Comparison of ENCODE assay signal across 1 cellular context in the genomic region with DNA sequence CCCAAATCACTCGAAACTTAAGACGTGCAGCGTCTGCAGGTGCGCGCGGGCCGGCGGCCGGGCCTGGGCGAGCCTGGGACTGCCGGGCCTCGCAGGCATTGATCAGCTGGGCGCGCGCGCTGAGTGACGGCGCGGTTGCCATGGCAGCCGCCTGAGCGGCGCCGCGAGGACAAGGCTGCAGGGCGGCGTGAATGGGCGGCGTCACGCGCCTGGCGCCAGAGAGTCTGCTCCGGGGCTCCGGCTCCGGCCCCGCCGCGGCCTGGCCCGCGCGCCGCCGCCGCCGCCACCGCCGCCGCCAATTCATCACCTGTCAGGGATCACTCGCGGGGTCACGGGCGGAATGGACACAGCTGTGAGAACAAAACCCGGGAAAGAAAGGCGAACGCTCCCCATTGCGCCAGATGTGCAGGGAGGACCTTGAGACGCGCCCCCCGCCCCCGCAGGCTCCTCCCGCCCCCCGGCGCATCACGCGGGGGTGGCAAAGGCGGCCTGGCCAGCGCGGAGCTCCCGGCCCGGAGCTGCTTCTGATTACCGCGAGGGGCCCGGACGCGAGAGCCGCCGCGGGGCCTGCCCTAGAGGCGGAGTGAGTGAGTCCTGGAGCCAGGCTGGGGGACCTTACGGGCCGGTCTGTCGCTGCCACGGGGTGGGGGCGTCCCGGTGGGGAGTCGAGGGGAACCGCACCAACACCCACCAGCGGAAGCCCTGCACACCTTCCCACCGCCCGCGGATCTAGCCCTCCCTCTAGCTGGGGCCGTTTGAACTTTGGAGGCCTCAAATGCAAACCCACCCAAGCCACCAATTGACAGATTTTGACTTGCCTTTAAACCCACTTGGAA.
TF ChIP-seq lines count a peak whose summit lies in the region.

No MANE protein-coding gene starts in this region.

TF ChIP-seq in HepG2, 621 proteins besides CTCF, POLR2A, EP300 and RAD21 (continued from another document and continues in another):
- TF ChIP-seq ZNF484 (CRISPR knock-in tag; IDR thresholded peaks at IDR 0.05; ENCODE audit: borderline replicate concordance, low read depth) (no peak), ATF7 (IDR thresholded peaks at IDR 0.05) (no peak), ATF7 (CRISPR knock-in tag; IDR thresholded peaks at IDR 0.05) (0 out of 2 replicates have a peak, but pooled peaks have one; percentile 59), NCOA1 (CRISPR knock-in tag; IDR thresholded peaks at IDR 0.05) (no peak), CHCHD3 (CRISPR knock-in tag; IDR thresholded peaks at IDR 0.05) (0 out of 2 replicates have a peak, but pooled peaks have one; percentile 75), STAG1 (CRISPR knock-in tag; IDR thresholded peaks at IDR 0.05) (peak; percentile 23), HES4 (CRISPR knock-in tag; IDR thresholded peaks at IDR 0.05; ENCODE audit: borderline replicate concordance) (peak; percentile 57; the same call in 1 of the 2 replicates), ZBTB20 (CRISPR knock-in tag; IDR thresholded peaks at IDR 0.05; ENCODE audit: borderline replicate concordance, low read depth) (peak; percentile 35; the same call in 1 of the 2 replicates), KMT2A (CRISPR knock-in tag; IDR thresholded peaks at IDR 0.05) (no peak), PRDM10 (CRISPR knock-in tag; IDR thresholded peaks at IDR 0.05; ENCODE audit: low read depth) (no peak; the same call in 1 of the 2 replicates), ZNF558 (CRISPR knock-in tag; IDR thresholded peaks at IDR 0.05; ENCODE audit: borderline replicate concordance) (peak; percentile 70; the same call in 1 of the 2 replicates), ZNF607 (CRISPR knock-in tag; IDR thresholded peaks at IDR 0.05; ENCODE audit: borderline replicate concordance) (no peak; the same call in none of the 2 replicates), ZNF350 (CRISPR knock-in tag; IDR thresholded peaks at IDR 0.05; ENCODE audit: borderline replicate concordance, low read depth) (no peak), ZNF414 (CRISPR knock-in tag; IDR thresholded peaks at IDR 0.05) (peak; percentile 88), NR0B2 (CRISPR knock-in tag; IDR thresholded peaks at IDR 0.05) (0 out of 2 replicates have a peak, but pooled peaks have one; percentile 11), ZNF451 (CRISPR knock-in tag; IDR thresholded peaks at IDR 0.05) (peak; percentile 75; the same call in 1 of the 2 replicates), ZSCAN9 (CRISPR knock-in tag; IDR thresholded peaks at IDR 0.05; ENCODE audit: borderline replicate concordance) (no peak), AHR (CRISPR knock-in tag; IDR thresholded peaks at IDR 0.05) (no peak), ZNF781 (CRISPR knock-in tag; IDR thresholded peaks at IDR 0.05; ENCODE audit: borderline replicate concordance, not compliant biosample characterization) (no peak), SIX1 (CRISPR knock-in tag; IDR thresholded peaks at IDR 0.05; ENCODE audit: borderline replicate concordance) (no peak), NFRKB (IDR thresholded peaks at IDR 0.05) (no peak), RFX5 (IDR thresholded peaks at IDR 0.05; ENCODE audit: low read depth, low read length) (peak; percentile 95), YEATS4 (CRISPR knock-in tag; IDR thresholded peaks at IDR 0.05; ENCODE audit: borderline replicate concordance) (peak; percentile 70), SP5 (CRISPR knock-in tag; IDR thresholded peaks at IDR 0.05; ENCODE audit: borderline replicate concordance, low read depth) (0 out of 2 replicates have a peak, but pooled peaks have one; percentile 46), CSRNP2 (CRISPR knock-in tag; conservative IDR thresholded peaks at IDR 0.05; ENCODE audit: low read depth) (0 out of 2 replicates have a peak, but pooled peaks have one; percentile 47), ZNF329 (CRISPR knock-in tag; IDR thresholded peaks at IDR 0.05; ENCODE audit: low read depth) (0 out of 2 replicates have a peak, but pooled peaks have one; percentile 70), ZNF75D (CRISPR knock-in tag; IDR thresholded peaks at IDR 0.05; ENCODE audit: borderline replicate concordance) (no peak), ZNF598 (CRISPR knock-in tag; IDR thresholded peaks at IDR 0.05; ENCODE audit: borderline replicate concordance) (peak; percentile 78; the same call in 1 of the 2 replicates), SOX6 (IDR thresholded peaks at IDR 0.05) (no peak), SOX6 (CRISPR knock-in tag; IDR thresholded peaks at IDR 0.05) (no peak; the same call in 1 of the 2 replicates), ZNF333 (CRISPR knock-in tag; IDR thresholded peaks at IDR 0.05; ENCODE audit: borderline replicate concordance) (peak; percentile 46; the same call in 1 of the 2 replicates), ZNF232 (CRISPR knock-in tag; IDR thresholded peaks at IDR 0.05; ENCODE audit: borderline replicate concordance) (0 out of 2 replicates have a peak, but pooled peaks have one; percentile 44), HNRNPL (IDR thresholded peaks at IDR 0.05; ENCODE audit: low read depth, low read length) (0 out of 2 replicates have a peak, but pooled peaks have one; percentile 18), ZNF256 (CRISPR knock-in tag; conservative IDR thresholded peaks at IDR 0.05) (no peak; the same call in 1 of the 2 replicates), ZNF430 (CRISPR knock-in tag; IDR thresholded peaks at IDR 0.05) (0 out of 2 replicates have a peak, but pooled peaks have one; percentile 23), ZKSCAN1 (IDR thresholded peaks at IDR 0.05; ENCODE audit: low read length) (no peak), ZNF33A (CRISPR knock-in tag; IDR thresholded peaks at IDR 0.05; ENCODE audit: borderline replicate concordance) (no peak), ETV5 (CRISPR knock-in tag; IDR thresholded peaks at IDR 0.05; ENCODE audit: borderline replicate concordance) (0 out of 2 replicates have a peak, but pooled peaks have one; percentile 1)
- TF ChIP-seq, protein P1, sequence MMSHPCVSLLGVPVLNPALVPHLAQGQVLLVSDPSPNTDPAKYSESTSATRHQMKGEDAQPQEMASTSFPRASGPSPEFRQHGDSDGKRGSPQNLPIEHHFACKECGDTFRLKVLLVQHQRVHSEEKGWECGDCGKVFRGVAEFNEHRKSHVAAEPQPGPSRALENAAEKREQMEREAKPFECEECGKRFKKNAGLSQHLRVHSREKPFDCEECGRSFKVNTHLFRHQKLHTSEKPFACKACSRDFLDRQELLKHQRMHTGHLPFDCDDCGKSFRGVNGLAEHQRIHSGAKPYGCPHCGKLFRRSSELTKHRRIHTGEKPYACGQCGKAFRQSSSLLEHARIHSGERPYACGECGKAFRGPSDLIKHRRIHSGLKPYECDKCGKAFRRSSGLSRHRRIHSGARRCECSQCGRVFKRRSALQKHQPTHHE (CRISPR knock-in tag; IDR thresholded peaks at IDR 0.05; ENCODE audit: borderline replicate concordance): no peak
- TF ChIP-seq, protein P2, sequence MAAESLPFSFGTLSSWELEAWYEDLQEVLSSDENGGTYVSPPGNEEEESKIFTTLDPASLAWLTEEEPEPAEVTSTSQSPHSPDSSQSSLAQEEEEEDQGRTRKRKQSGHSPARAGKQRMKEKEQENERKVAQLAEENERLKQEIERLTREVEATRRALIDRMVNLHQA (CRISPR knock-in tag; IDR thresholded peaks at IDR 0.05): no peak
- TF ChIP-seq, protein P3, sequence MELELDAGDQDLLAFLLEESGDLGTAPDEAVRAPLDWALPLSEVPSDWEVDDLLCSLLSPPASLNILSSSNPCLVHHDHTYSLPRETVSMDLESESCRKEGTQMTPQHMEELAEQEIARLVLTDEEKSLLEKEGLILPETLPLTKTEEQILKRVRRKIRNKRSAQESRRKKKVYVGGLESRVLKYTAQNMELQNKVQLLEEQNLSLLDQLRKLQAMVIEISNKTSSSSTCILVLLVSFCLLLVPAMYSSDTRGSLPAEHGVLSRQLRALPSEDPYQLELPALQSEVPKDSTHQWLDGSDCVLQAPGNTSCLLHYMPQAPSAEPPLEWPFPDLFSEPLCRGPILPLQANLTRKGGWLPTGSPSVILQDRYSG (CRISPR knock-in tag; IDR thresholded peaks at IDR 0.05): 0 out of 2 replicates have a peak, but pooled peaks have one; percentile 56
- TF ChIP-seq, protein P4, sequence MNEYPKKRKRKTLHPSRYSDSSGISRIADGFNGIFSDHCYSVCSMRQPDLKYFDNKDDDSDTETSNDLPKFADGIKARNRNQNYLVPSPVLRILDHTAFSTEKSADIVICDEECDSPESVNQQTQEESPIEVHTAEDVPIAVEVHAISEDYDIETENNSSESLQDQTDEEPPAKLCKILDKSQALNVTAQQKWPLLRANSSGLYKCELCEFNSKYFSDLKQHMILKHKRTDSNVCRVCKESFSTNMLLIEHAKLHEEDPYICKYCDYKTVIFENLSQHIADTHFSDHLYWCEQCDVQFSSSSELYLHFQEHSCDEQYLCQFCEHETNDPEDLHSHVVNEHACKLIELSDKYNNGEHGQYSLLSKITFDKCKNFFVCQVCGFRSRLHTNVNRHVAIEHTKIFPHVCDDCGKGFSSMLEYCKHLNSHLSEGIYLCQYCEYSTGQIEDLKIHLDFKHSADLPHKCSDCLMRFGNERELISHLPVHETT (CRISPR knock-in tag; conservative IDR thresholded peaks at IDR 0.05): peak; percentile 11; the same call in 1 of the 2 replicates
- TF ChIP-seq, protein P5, sequence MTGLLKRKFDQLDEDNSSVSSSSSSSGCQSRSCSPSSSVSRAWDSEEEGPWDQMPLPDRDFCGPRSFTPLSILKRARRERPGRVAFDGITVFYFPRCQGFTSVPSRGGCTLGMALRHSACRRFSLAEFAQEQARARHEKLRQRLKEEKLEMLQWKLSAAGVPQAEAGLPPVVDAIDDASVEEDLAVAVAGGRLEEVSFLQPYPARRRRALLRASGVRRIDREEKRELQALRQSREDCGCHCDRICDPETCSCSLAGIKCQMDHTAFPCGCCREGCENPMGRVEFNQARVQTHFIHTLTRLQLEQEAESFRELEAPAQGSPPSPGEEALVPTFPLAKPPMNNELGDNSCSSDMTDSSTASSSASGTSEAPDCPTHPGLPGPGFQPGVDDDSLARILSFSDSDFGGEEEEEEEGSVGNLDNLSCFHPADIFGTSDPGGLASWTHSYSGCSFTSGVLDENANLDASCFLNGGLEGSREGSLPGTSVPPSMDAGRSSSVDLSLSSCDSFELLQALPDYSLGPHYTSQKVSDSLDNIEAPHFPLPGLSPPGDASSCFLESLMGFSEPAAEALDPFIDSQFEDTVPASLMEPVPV (CRISPR knock-in tag; IDR thresholded peaks at IDR 0.05): peak; percentile 50; the same call in 1 of the 2 replicates
- TF ChIP-seq, protein P6, sequence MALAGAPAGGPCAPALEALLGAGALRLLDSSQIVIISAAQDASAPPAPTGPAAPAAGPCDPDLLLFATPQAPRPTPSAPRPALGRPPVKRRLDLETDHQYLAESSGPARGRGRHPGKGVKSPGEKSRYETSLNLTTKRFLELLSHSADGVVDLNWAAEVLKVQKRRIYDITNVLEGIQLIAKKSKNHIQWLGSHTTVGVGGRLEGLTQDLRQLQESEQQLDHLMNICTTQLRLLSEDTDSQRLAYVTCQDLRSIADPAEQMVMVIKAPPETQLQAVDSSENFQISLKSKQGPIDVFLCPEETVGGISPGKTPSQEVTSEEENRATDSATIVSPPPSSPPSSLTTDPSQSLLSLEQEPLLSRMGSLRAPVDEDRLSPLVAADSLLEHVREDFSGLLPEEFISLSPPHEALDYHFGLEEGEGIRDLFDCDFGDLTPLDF (CRISPR knock-in tag; IDR thresholded peaks at IDR 0.05): peak; percentile 53
